In genomic region chr10:24353319-24353718, GRCh38 we compare ENCODE assay signal across 14 cellular contexts.
DNase-seq lines count a peak whose midpoint lies in the region; ATAC-seq and TF ChIP-seq lines count a peak whose summit lies in the region.
"Had no signal": no experiment of that assay in that cellular context is flagged by ENCODE, and none has a peak within 500 bp of the region (broad histone marks: within the 10 kb centered on the region; RNA-seq: fewer than 3 reads in every experiment).

No MANE protein-coding gene starts in this region.

- no peak overlapping the region for H3K23ac ChIP-seq in trophoblast cell (ENCODE audit: low read length)

- H3K9me3 ChIP-seq in A673 (ENCODE audit: low read depth, low read length, poor library complexity, severe bottlenecking) (no peaks in the 10 kb centered on the region), HEK293 (ENCODE audit: control insufficient read depth, insufficient read depth, low read depth, low read length) (no peaks in the 10 kb centered on the region), left lung (no peaks in the 10 kb centered on the region), trophoblast cell (ENCODE audit: insufficient read depth, low read depth, low read length) (no peaks in the 10 kb centered on the region)
- H3K9me3 ChIP-seq: BE2C, Caco-2 had no signal

- POLR2A ChIA-PET in A673 (lab: Charles Lee; ENCODE audit: low non-redundant PET) (no interaction called here), HEK293 (lab: Yijun Ruan, JAX) (no interaction called here)

- no peak overlapping the region for H3K14ac ChIP-seq in trophoblast cell (ENCODE audit: low read length)

- intact Hi-C loops in A673 (cut with micrococcal nuclease; ENCODE audit: unreplicated experiment) (loop anchor here (10.0 kb wide), 1 partner anchor 1199 kb away; no protein-coding TSS in a partner anchor), left lung (cut with DNase I) (no loop called here)

- H2BK5ac ChIP-seq in trophoblast cell (ENCODE audit: low read depth, low read length, poor library complexity), result no peak overlapping the region

- no peak overlapping the region for H4K8ac ChIP-seq in trophoblast cell (ENCODE audit: low read depth, low read length)

- H3K79me1 ChIP-seq in trophoblast cell (ENCODE audit: low read length), result peaks cover 7% of the 10 kb centered on the region

- H4K12ac ChIP-seq in trophoblast cell (ENCODE audit: low read depth, low read length), result no peak overlapping the region

- TF ChIP-seq CTCF in A673 (conservative IDR thresholded peaks at IDR 0.05; ENCODE audit: low read depth, low read length), result no peak
- TF ChIP-seq CTCF in HEK293 (tag by site-specific recombination; IDR thresholded peaks at IDR 0.05), result no peak
- no peak for TF ChIP-seq CTCF in left lung (IDR thresholded peaks at IDR 0.05)
- no peak for TF ChIP-seq CTCF in brain microvascular endothelial cell (IDR thresholded peaks at IDR 0.05; ENCODE audit: low read depth, low read length, missing control alignments)

- H2BK120ac ChIP-seq in trophoblast cell (ENCODE audit: insufficient read depth, low read length, poor library complexity), result no peak overlapping the region

- WGBS in trophoblast cell (ENCODE audit: extremely low coverage, insufficient coverage, insufficient read length), result no CpG with 5 or more reads among the region's 6 CpGs

- no peak overlapping the region for H3K4me3 ChIP-seq in A673 (ENCODE audit: low read depth, low read length, poor library complexity, severe bottlenecking)
- no peak overlapping the region for H3K4me3 ChIP-seq in HEK293 (ENCODE audit: low read depth, low read length)
- no peak overlapping the region for H3K4me3 ChIP-seq in left lung
- H3K4me3 ChIP-seq in trophoblast cell (ENCODE audit: low read depth, low read length), result no peak overlapping the region
- H3K4me3 ChIP-seq in brain microvascular endothelial cell (ENCODE audit: low read depth, low read length), result no peak overlapping the region

- DNase-seq in A673 (ENCODE audit: low spot score), result peak; percentile 71
- no peak for DNase-seq in left lung
- DNase-seq in trophoblast cell, result no peak
- no peak for DNase-seq in epidermal melanocyte (ENCODE audit: insufficient read length, low spot score)
- DNase-seq in brain microvascular endothelial cell, result no peak
- DNase-seq: ACHN; BE2C; C1 segment of cervical spinal cord; Caco-2; CD4-positive, CD25-positive, alpha-beta regulatory T cell; GDM1; H9 had no signal

- H3K4me1 ChIP-seq in A673 (ENCODE audit: insufficient read depth, low read length, poor library complexity, severe bottlenecking) (peaks cover 85% of the 10 kb centered on the region), HEK293 (ENCODE audit: control insufficient read depth, insufficient read depth, low read length) (peaks cover 16% of the 10 kb centered on the region), left lung (peaks cover 0 to 7% of the 10 kb centered on the region in 2 donors), trophoblast cell (ENCODE audit: control insufficient read depth in 1 of 2, insufficient read depth in 2 of 2, low read length in 2 of 2) (peaks cover 10 to 26% of the 10 kb centered on the region in 2 experiments)
- H3K4me1 ChIP-seq: BE2C, Caco-2 had no signal

- H3K4me2 ChIP-seq in trophoblast cell (ENCODE audit: low read length), result no peak overlapping the region

- H3K79me2 ChIP-seq in trophoblast cell (ENCODE audit: control insufficient read depth, insufficient read depth, low read length, poor library complexity), result peaks cover 15% of the 10 kb centered on the region

- H3K36me3 ChIP-seq in A673 (ENCODE audit: insufficient read depth, low read length, poor library complexity, severe bottlenecking) (no peaks in the 10 kb centered on the region), HEK293 (ENCODE audit: control insufficient read depth in 2 of 2, insufficient read depth in 1 of 2, low read length in 2 of 2) (no peaks in the 10 kb centered on the region), left lung (no peaks in the 10 kb centered on the region), trophoblast cell (ENCODE audit: control insufficient read depth in 1 of 2, insufficient read depth in 2 of 2, low read length in 2 of 2) (peaks cover 9 to 13% of the 10 kb centered on the region in 2 experiments), brain microvascular endothelial cell (replicated peaks) (no peaks in the 10 kb centered on the region)
- H3K36me3 ChIP-seq: BE2C had no signal

- H3K27me3 ChIP-seq in A673 (replicated peaks; ENCODE audit: insufficient read depth, low read depth, low read length, poor library complexity) (no peaks in the 10 kb centered on the region), left lung (no peaks in the 10 kb centered on the region), trophoblast cell (ENCODE audit: insufficient read depth, low read length) (no peaks in the 10 kb centered on the region), brain microvascular endothelial cell (replicated peaks) (no peaks in the 10 kb centered on the region)
- H3K27me3 ChIP-seq: BE2C had no signal

- no peak overlapping the region for H2AFZ ChIP-seq in trophoblast cell (ENCODE audit: insufficient read depth, low read length, poor library complexity)

- H2AK5ac ChIP-seq in trophoblast cell (ENCODE audit: low read length), result no peak overlapping the region

- ATAC-seq in left lung, result peak; percentile 20
- no peak for ATAC-seq in HG02610 (IDR thresholded peaks at IDR 0.05; ENCODE audit: unreplicated experiment)

- no peak overlapping the region for H2BK12ac ChIP-seq in trophoblast cell (ENCODE audit: low read length)

- no TSS peak for BruUV-seq in A673 (replicated peaks; lab: Mats Ljungman, UMichigan)

- peak overlapping the region; percentile 73 for H3K4ac ChIP-seq in trophoblast cell (ENCODE audit: low read depth, low read length)

- no peak overlapping the region for H3K18ac ChIP-seq in trophoblast cell (ENCODE audit: low read length)

- no peak overlapping the region for H4K91ac ChIP-seq in trophoblast cell (ENCODE audit: low read depth, low read length)

- H3K9ac ChIP-seq in trophoblast cell (ENCODE audit: low read length), result no peak overlapping the region

- H3K27ac ChIP-seq in A673 (ENCODE audit: low read depth, low read length, poor library complexity, severe bottlenecking) (peak overlapping the region; percentile 25), HEK293 (ENCODE audit: extremely low read depth, low read depth, low read length) (no peak overlapping the region), left lung (no peak overlapping the region), trophoblast cell (ENCODE audit: low read depth, low read length) (no peak overlapping the region), brain microvascular endothelial cell (no peak overlapping the region)

- CTCF ChIA-PET in A673 (lab: Charles Lee) (no interaction called here), HEK293 (lab: Yijun Ruan, JAX) (interaction anchor here (1.2 to 1.3 kb wide), 2 partner anchors 34 to 157 kb away, joined by 3 to 5 read pairs; no protein-coding TSS in a partner anchor)

- in situ Hi-C loops in brain microvascular endothelial cell (cut with HindIII; ENCODE audit: low pct_ligation_motif_present, low sequenced_read_pairs), result no loop called here

TF ChIP-seq in HEK293, 187 proteins besides CTCF, POLR2A, EP300 and RAD21 (continues in another document):
- TF ChIP-seq ZNF664 (tag by site-specific recombination; IDR thresholded peaks at IDR 0.05), result no peak
- TF ChIP-seq PATZ1 (tag by site-specific recombination; IDR thresholded peaks at IDR 0.05), result no peak
- no peak for TF ChIP-seq ZNF510 (tag by site-specific recombination; IDR thresholded peaks at IDR 0.05; ENCODE audit: insufficient replicate concordance)
- no peak for TF ChIP-seq ZNF777 (tag by site-specific recombination; IDR thresholded peaks at IDR 0.05; ENCODE audit: borderline replicate concordance)
- peak; percentile 64 for TF ChIP-seq ATF2 (tag by site-specific recombination; IDR thresholded peaks at IDR 0.05; ENCODE audit: low read depth)
- no peak for TF ChIP-seq ZBTB17 (tag by site-specific recombination; IDR thresholded peaks at IDR 0.05)
- no peak for TF ChIP-seq ZNF157 (tag by site-specific recombination; IDR thresholded peaks at IDR 0.05)
- TF ChIP-seq ZNF555 (tag by site-specific recombination; conservative IDR thresholded peaks at IDR 0.05), result no peak
- no peak for TF ChIP-seq ZSCAN5A (tag by site-specific recombination; IDR thresholded peaks at IDR 0.05)
